7 cellular contexts compared by ENCODE assay signal in genomic region chr7:2037805-2038635, GRCh38.
DNase-seq lines count a peak whose midpoint lies in the region; ATAC-seq and TF ChIP-seq lines count a peak whose summit lies in the region.

No MANE protein-coding gene starts in this region.

- peaks cover 13 to 14% (median 13%) of the 10 kb centered on the region in 3 experiments; a peak in 6 of 7 replicates for H3K36me3 Mint-ChIP-seq in H9 (ENCODE audit: insufficient read depth in 1 of 3, low read depth in 3 of 3)
- peaks cover 12% of the 10 kb centered on the region for H3K36me3 Mint-ChIP-seq in activated CD8-positive, alpha-beta T cell treated with anti-CD3 and anti-CD28 coated beads for 36 hours (ENCODE audit: low read depth)

- no peaks in the 10 kb centered on the region; the same call in 1 of the 2 replicates for H3K79me2 ChIP-seq in H9 (ENCODE audit: insufficient read depth, low read length)

- H3K4me3 ChIP-seq in subcutaneous abdominal adipose tissue (ENCODE audit: low read depth in 1 of 5, low read length in 5 of 5): peak overlapping the region; percentile 23 to 69 (median 60)

- intact Hi-C loops in activated CD8-positive, alpha-beta T cell treated with anti-CD3 and anti-CD28 coated beads for 36 hours (cut with micrococcal nuclease): loop anchor here (10.0 kb wide), 1 partner anchor 113 kb away; no protein-coding TSS in a partner anchor

- H3K27me3 ChIP-seq in H9 (ENCODE audit: insufficient read depth, low read length) (no peaks in the 10 kb centered on the region; the same call in 1 of the 2 replicates), subcutaneous abdominal adipose tissue (ENCODE audit: control insufficient read depth in 5 of 5, insufficient read depth in 4 of 5, low read length in 5 of 5) (peaks cover 0 to 2% (median 0%) of the 10 kb centered on the region in 5 donors)

- H4K91ac ChIP-seq in H9 (ENCODE audit: insufficient read length, low read depth, low read length): no peak overlapping the region

- peaks cover 0 to 11% (median 7%) of the 10 kb centered on the region in 5 donors for H3K36me3 ChIP-seq in subcutaneous abdominal adipose tissue (ENCODE audit: control insufficient read depth in 5 of 5, insufficient read depth in 5 of 5, low read length in 5 of 5)

- H3K18ac ChIP-seq in H9 (ENCODE audit: insufficient read length, low read depth, low read length): no peak overlapping the region

- WGBS in H9 (ENCODE audit: extremely low coverage, insufficient read length, low lambda C conversion rate): no CpG with 5 or more reads among the region's 15 CpGs

- no peak overlapping the region for H2BK15ac ChIP-seq in H9 (ENCODE audit: low read depth, low read length)

- H3K56ac ChIP-seq in H9 (ENCODE audit: insufficient read length, low read depth, low read length): no peak overlapping the region

- no peak overlapping the region for H3K14ac ChIP-seq in H9 (ENCODE audit: insufficient read depth, low read length)

- H2AK5ac ChIP-seq in H9 (ENCODE audit: insufficient read length, low read length): no peak overlapping the region

- TF ChIP-seq CTCF in H9 (conservative IDR thresholded peaks at IDR 0.05): no peak
- no peak for TF ChIP-seq CTCF in activated CD8-positive, alpha-beta T cell treated with anti-CD3 and anti-CD28 coated beads for 36 hours (IDR thresholded peaks at IDR 0.05)

- H3T11ph ChIP-seq in H9 (ENCODE audit: low read length): no peak overlapping the region

- H3K27me3 Mint-ChIP-seq in H9 (ENCODE audit: low read depth): no peaks in the 10 kb centered on the region; the same call in 1 of the 2 replicates
- no peaks in the 10 kb centered on the region for H3K27me3 Mint-ChIP-seq in activated CD8-positive, alpha-beta T cell treated with anti-CD3 and anti-CD28 coated beads for 36 hours

- no peak overlapping the region for H3K9ac ChIP-seq in H9 (ENCODE audit: extremely low read depth, insufficient read length, low read length)
- peak overlapping the region in 4 of 5 donors; percentile 7 to 64 (median 48) for H3K9ac ChIP-seq in subcutaneous abdominal adipose tissue (ENCODE audit: low read length in 5 of 5)

- H2AFZ ChIP-seq in H9 (ENCODE audit: low read length): no peak overlapping the region

- no peak overlapping the region for H3K4me3 Mint-ChIP-seq in H9
- peak overlapping the region; percentile 80 for H3K4me3 Mint-ChIP-seq in activated CD8-positive, alpha-beta T cell treated with anti-CD3 and anti-CD28 coated beads for 36 hours

- no peak overlapping the region for H2BK20ac ChIP-seq in H9 (ENCODE audit: low read depth, low read length, poor library complexity, severe bottlenecking)

- H3K79me1 ChIP-seq in H9 (ENCODE audit: insufficient read depth, low read depth, low read length, poor library complexity, severe bottlenecking): no peaks in the 10 kb centered on the region

- POLR2A ChIA-PET in activated CD8-positive, alpha-beta T cell treated with anti-CD3 and anti-CD28 coated beads for 36 hours (lab: Charles Lee): interaction anchor here (0.7 to 3.2 kb wide), 11 partner anchors 9 to 445 kb away, joined by 3 to 10 read pairs (median 3); no protein-coding TSS in a partner anchor

- H3K4me1 Mint-ChIP-seq in H9: peaks cover 14 to 25% of the 10 kb centered on the region in 2 experiments
- H3K4me1 Mint-ChIP-seq in activated CD8-positive, alpha-beta T cell treated with anti-CD3 and anti-CD28 coated beads for 36 hours (ENCODE audit: low read depth): peaks cover 56% of the 10 kb centered on the region

- H3K4me1 ChIP-seq in H9 (ENCODE audit: insufficient read depth, low read length) (no peaks in the 10 kb centered on the region; the same call in 1 of the 2 replicates), subcutaneous abdominal adipose tissue (ENCODE audit: control insufficient read depth in 5 of 5, insufficient read depth in 5 of 5, low read length in 5 of 5) (peaks cover 11 to 26% (median 16%) of the 10 kb centered on the region in 5 donors)

- H3K9me3 Mint-ChIP-seq in H9: peaks cover 4 to 13% of the 10 kb centered on the region in 2 experiments
- no peaks in the 10 kb centered on the region for H3K9me3 Mint-ChIP-seq in activated CD8-positive, alpha-beta T cell treated with anti-CD3 and anti-CD28 coated beads for 36 hours

- H3K9me3 ChIP-seq in H9 (ENCODE audit: control insufficient read depth, low read depth, low read length) (no peaks in the 10 kb centered on the region), subcutaneous abdominal adipose tissue (ENCODE audit: control insufficient read depth in 5 of 5, low read length in 5 of 5) (peaks cover 0 to 3% (median 0%) of the 10 kb centered on the region in 5 donors)

- peak; percentile 55 for ATAC-seq in activated CD8-positive, alpha-beta T cell treated with anti-CD3 and anti-CD28 coated beads for 36 hours
- ATAC-seq in HG03095 (IDR thresholded peaks at IDR 0.05; ENCODE audit: unreplicated experiment): no peak

- H2BK120ac ChIP-seq in H9 (ENCODE audit: low read depth, low read length, poor library complexity, severe bottlenecking): no peak overlapping the region

- DNase-seq in H9: no peak
- DNase-seq in activated CD8-positive, alpha-beta T cell treated with anti-CD3 and anti-CD28 coated beads for 36 hours: peak; percentile 37
- DNase-seq in hepatic stellate cell (ENCODE audit: low spot score): peak; percentile 52
- no peak for DNase-seq in NCI-H2029 treated with DMSO at 0.1 percent for 48 hours (lab: John Stamatoyannopoulos, UW)
- no peak for DNase-seq in GOT3 (lab: John Stamatoyannopoulos, UW)

- CTCF ChIA-PET in activated CD8-positive, alpha-beta T cell treated with anti-CD3 and anti-CD28 coated beads for 36 hours (lab: Charles Lee): interaction anchor here (1.0 to 1.1 kb wide), 3 partner anchors 11 to 62 kb away, joined by 3 read pairs; no protein-coding TSS in a partner anchor

- no peak overlapping the region for H3K4ac ChIP-seq in H9 (ENCODE audit: low read depth, low read length)

- no peak overlapping the region for H3K23ac ChIP-seq in H9 (ENCODE audit: insufficient read length, low read depth, low read length)

- H3K4me2 ChIP-seq in H9 (ENCODE audit: insufficient read depth, insufficient read length, low read length): no peak overlapping the region

- no peak overlapping the region for H3K27ac ChIP-seq in H9 (ENCODE audit: insufficient read length, low read depth, low read length)
- H3K27ac ChIP-seq in subcutaneous abdominal adipose tissue (ENCODE audit: low read depth, low read length): peak overlapping the region; percentile 32

- H3K23me2 ChIP-seq in H9 (ENCODE audit: insufficient read length, low read depth, low read length, poor library complexity, severe bottlenecking): no peaks in the 10 kb centered on the region

- H4K20me1 ChIP-seq in H9 (ENCODE audit: control insufficient read depth, insufficient read depth, insufficient read length): no peaks in the 10 kb centered on the region

- no peak overlapping the region for H2BK12ac ChIP-seq in H9 (ENCODE audit: insufficient read length, low read depth, low read length)

- H3K27ac Mint-ChIP-seq in H9: peak overlapping the region; percentile 5 to 74 (median 47); a peak in 4 of 7 replicates
- peak overlapping the region; percentile 95 for H3K27ac Mint-ChIP-seq in activated CD8-positive, alpha-beta T cell treated with anti-CD3 and anti-CD28 coated beads for 36 hours

- H4K8ac ChIP-seq in H9 (replicated peaks; ENCODE audit: insufficient read length, low read depth, low read length): no peak overlapping the region

- no peak overlapping the region for H4K5ac ChIP-seq in H9 (ENCODE audit: insufficient read length, low read depth, low read length)

- no peak overlapping the region for H2BK5ac ChIP-seq in H9 (ENCODE audit: insufficient read length, low read length)

Comparison
In these comparisons a context has a peak if more than half of its experiments do, and no peak if none do; other contexts are left out.
1. DNase-seq: peak in activated CD8-positive, alpha-beta T cell treated with anti-CD3 and anti-CD28 coated beads for 36 hours (single experiment) and hepatic stellate cell (single experiment); none in H9 (single experiment), NCI-H2029 treated with DMSO at 0.1 percent for 48 hours (single experiment) and GOT3 (single experiment).